Comparison of ENCODE assay signal across 8 cellular contexts in the genomic region with DNA sequence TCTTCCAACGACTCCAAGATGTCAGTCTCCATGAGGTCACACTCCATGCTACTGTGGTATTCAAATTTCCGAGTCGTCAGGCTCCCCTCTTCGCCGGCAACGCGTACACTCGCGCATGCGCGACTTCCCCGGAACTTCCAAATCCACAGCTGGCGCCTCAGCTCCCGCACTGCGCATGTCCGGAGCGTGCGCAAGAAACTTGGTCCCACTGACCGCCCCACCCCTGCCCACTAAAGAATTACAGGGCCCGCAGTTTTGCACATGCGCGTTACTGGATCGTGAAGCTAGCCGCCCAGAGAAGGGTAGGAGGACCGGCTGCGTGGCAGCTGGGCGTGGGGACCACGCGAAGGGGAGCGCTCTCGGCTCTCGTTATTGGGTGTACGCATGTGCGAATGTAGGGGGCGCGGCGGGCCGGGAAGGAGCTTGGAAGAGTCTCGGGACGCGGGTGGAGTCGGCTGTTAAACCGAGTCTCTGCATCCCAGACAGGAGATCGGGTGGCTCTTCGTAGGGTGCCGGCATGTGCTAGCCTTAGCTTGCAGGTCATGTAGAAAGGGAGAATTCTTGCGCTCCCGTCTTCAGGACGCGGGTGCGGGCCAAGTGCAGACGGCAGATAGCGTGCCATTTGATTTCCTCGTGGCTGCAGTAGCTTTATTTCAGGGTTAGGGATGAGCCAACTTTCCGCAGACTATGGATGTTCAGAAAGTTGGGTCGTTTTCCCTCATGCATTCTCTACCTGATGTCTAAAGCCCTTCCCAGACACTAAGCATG. TPM values are rescaled to one million over a fixed set of nuclear protein-coding genes. Genes with fewer than 3 reads are reported as not detected.
DNase-seq lines count a peak whose midpoint lies in the region; ATAC-seq and TF ChIP-seq lines count a peak whose summit lies in the region.

Gene FAM98A, minus strand, starts transcription at position 125 of the 768 bp plus-strand sequence. Its CDS starts 78 bp downstream, at position 47.

- peaks cover 22% of the 10 kb centered on the region for H3K4me1 Mint-ChIP-seq in activated naive CD8-positive, alpha-beta T cell treated with anti-CD3 and anti-CD28 coated beads, Interleukin-2, amount 10 ng/mL, durations not matched to agents 7 days and 5 days
- peaks cover 30% of the 10 kb centered on the region for H3K4me1 Mint-ChIP-seq in osteocyte (ENCODE audit: unreplicated experiment)

- WGBS in thymus = under 1% methylated on average over 56 of the region's 56 CpGs

- peak within 1 kb of the TSS; percentile 83 for H3K9ac ChIP-seq in SU-DHL-6 (ENCODE audit: low read length)

- H4K20me1 ChIP-seq in SU-DHL-6 (ENCODE audit: low read depth, low read length) = no peaks in the 10 kb centered on the region

- TF ChIP-seq CTCF in GM12865 (IDR thresholded peaks at IDR 0.05; ENCODE audit: insufficient read depth, low read depth, low read length, missing control alignments) (peak; percentile 12), SU-DHL-6 (IDR thresholded peaks at IDR 0.05; ENCODE audit: insufficient read depth, low read length, poor library complexity, severe bottlenecking) (no peak), osteocyte (IDR thresholded peaks at IDR 0.05) (peak; percentile 34)

- no peaks in the 10 kb centered on the region for H3K27me3 Mint-ChIP-seq in activated naive CD8-positive, alpha-beta T cell treated with anti-CD3 and anti-CD28 coated beads, Interleukin-2, amount 10 ng/mL, durations not matched to agents 7 days and 5 days
- no peaks in the 10 kb centered on the region for H3K27me3 Mint-ChIP-seq in osteocyte (ENCODE audit: unreplicated experiment)

- peak within 1 kb of the TSS; percentile 86 for H2AFZ ChIP-seq in SU-DHL-6 (ENCODE audit: low read depth, low read length, severe bottlenecking)

- no peaks in the 10 kb centered on the region; the same call in 1 of the 2 replicates for H3F3A ChIP-seq in SU-DHL-6 (ENCODE audit: insufficient read depth)

- H3K36me3 Mint-ChIP-seq in activated naive CD8-positive, alpha-beta T cell treated with anti-CD3 and anti-CD28 coated beads, Interleukin-2, amount 10 ng/mL, durations not matched to agents 7 days and 5 days = peaks cover 7% of the 10 kb centered on the region
- peaks cover 8% of the 10 kb centered on the region for H3K36me3 Mint-ChIP-seq in osteocyte (ENCODE audit: unreplicated experiment)

- DNase-seq in GM12865 (ENCODE audit: low read depth) = peak; percentile 99
- peak; percentile 97 for DNase-seq in NCI-H128 (lab: John Stamatoyannopoulos, UW; ENCODE audit: unreplicated experiment)
- peak; percentile 97 for DNase-seq in activated naive CD8-positive, alpha-beta T cell treated with anti-CD3 and anti-CD28 coated beads, Interleukin-2, amount 10 ng/mL, durations not matched to agents 7 days and 5 days
- DNase-seq in head of caudate nucleus = peak; percentile 95 to 99 (median 98)
- peak; percentile 100 for DNase-seq in osteocyte (ENCODE audit: extremely low spot score, unreplicated experiment)

- H3K36me3 ChIP-seq in SU-DHL-6 (ENCODE audit: low read length) (peaks cover 14% of the 10 kb centered on the region), thymus (ENCODE audit: control insufficient read depth, insufficient read depth) (peaks cover 2% of the 10 kb centered on the region)

- intact Hi-C loops in head of caudate nucleus (cut with DNase I) = loop anchor here (5.0 kb wide), 1 partner anchor 122 kb away; the partner anchor contains the start of gene RASGRP3

- peaks cover 44% of the 10 kb centered on the region for H3K79me2 ChIP-seq in SU-DHL-6 (ENCODE audit: insufficient read depth, low read length)

- peak within 1 kb of the TSS; percentile 94 for H3K4me2 ChIP-seq in SU-DHL-6 (ENCODE audit: low read depth, low read length, poor library complexity, severe bottlenecking)

- POLR2A ChIA-PET in activated naive CD8-positive, alpha-beta T cell treated with anti-CD3 and anti-CD28 coated beads, Interleukin-2, amount 10 ng/mL, durations not matched to agents 7 days and 5 days (lab: Charles Lee) = interaction anchor here (0.6 to 2.5 kb wide), 4 partner anchors 16 to 1944 kb away, joined by 3 to 34 read pairs (median 5); partner anchors contain the start of gene RASGRP3

- no peaks in the 10 kb centered on the region for H3K9me2 ChIP-seq in SU-DHL-6 (replicated peaks; ENCODE audit: insufficient read depth, low read length)

- H3K4me1 ChIP-seq in thymus (ENCODE audit: control insufficient read depth, insufficient read depth, low read length) = peaks cover 3% of the 10 kb centered on the region

- H3K27me3 ChIP-seq in SU-DHL-6 (ENCODE audit: low read length) = no peaks in the 10 kb centered on the region
- H3K27me3 ChIP-seq in thymus (ENCODE audit: control insufficient read depth, insufficient read depth) = no peaks in the 10 kb centered on the region

- peak within 1 kb of the TSS; percentile 91 for H3K27ac Mint-ChIP-seq in activated naive CD8-positive, alpha-beta T cell treated with anti-CD3 and anti-CD28 coated beads, Interleukin-2, amount 10 ng/mL, durations not matched to agents 7 days and 5 days
- peak within 1 kb of the TSS; percentile 95 for H3K27ac Mint-ChIP-seq in osteocyte (ENCODE audit: unreplicated experiment)

- H3K4me3 ChIP-seq in GM12865 (ENCODE audit: low read depth, low read length) (peak within 1 kb of the TSS; percentile 84), SU-DHL-6 (ENCODE audit: insufficient read depth, low read length, poor library complexity, severe bottlenecking) (peak within 1 kb of the TSS; percentile 90), thymus (ENCODE audit: low read length) (peak within 1 kb of the TSS; percentile 72)

- H3K9me3 Mint-ChIP-seq in activated naive CD8-positive, alpha-beta T cell treated with anti-CD3 and anti-CD28 coated beads, Interleukin-2, amount 10 ng/mL, durations not matched to agents 7 days and 5 days = no peaks in the 10 kb centered on the region
- no peaks in the 10 kb centered on the region for H3K9me3 Mint-ChIP-seq in osteocyte (ENCODE audit: unreplicated experiment)

- ATAC-seq in HG02678 (IDR thresholded peaks at IDR 0.05; ENCODE audit: unreplicated experiment) = peak; percentile 91
- ATAC-seq in activated naive CD8-positive, alpha-beta T cell treated with anti-CD3 and anti-CD28 coated beads, Interleukin-2, amount 10 ng/mL, durations not matched to agents 7 days and 5 days (ENCODE audit: low read depth) = peak; percentile 94

- H3K27ac ChIP-seq in SU-DHL-6 (ENCODE audit: low read depth, low read length) (peak within 1 kb of the TSS; percentile 63), thymus (ENCODE audit: low read depth) (peak within 1 kb of the TSS; percentile 85)

- no peaks in the 10 kb centered on the region for H3K9me3 ChIP-seq in SU-DHL-6 (ENCODE audit: insufficient read depth, low read length)
- no peaks in the 10 kb centered on the region for H3K9me3 ChIP-seq in thymus (ENCODE audit: control insufficient read depth)

- H3K4me3 Mint-ChIP-seq in activated naive CD8-positive, alpha-beta T cell treated with anti-CD3 and anti-CD28 coated beads, Interleukin-2, amount 10 ng/mL, durations not matched to agents 7 days and 5 days = peak within 1 kb of the TSS; percentile 91
- peak within 1 kb of the TSS; percentile 86 for H3K4me3 Mint-ChIP-seq in osteocyte (ENCODE audit: unreplicated experiment)

RNA-seq across cellular contexts. Expression of gene FAM98A, which starts in this region (rescaled TPM):
- total RNA-seq in activated naive CD8-positive, alpha-beta T cell treated with anti-CD3 and anti-CD28 coated beads, Interleukin-2, amount 10 ng/mL, durations not matched to agents 7 days and 5 days = 10 to 100 TPM; 32.4 to 33.0 TPM
- total RNA-seq in osteocyte = 58.6 and 66.8 TPM in 2 replicates
- 18.9 TPM for polyA plus RNA-seq in thymus

Comparison
In these comparisons a context has a peak if more than half of its experiments do, and no peak if none do; other contexts are left out.
1. Peak in every context shown above with its lines: DNase-seq, ATAC-seq, H3K4me3 ChIP-seq and H3K27ac ChIP-seq.